In genomic region chr4:182447938-182448280, GRCh38 we compare ENCODE assay signal across 9 cellular contexts.
A peak's percentile ranks its signal among the peaks of the same experiment; 100 is the strongest.
DNase-seq lines count a peak whose midpoint lies in the region; ATAC-seq and TF ChIP-seq lines count a peak whose summit lies in the region.
"Had no signal": no experiment of that assay in that cellular context is flagged by ENCODE, and none has a peak within 500 bp of the region (broad histone marks: within the 10 kb centered on the region; RNA-seq: fewer than 3 reads in every experiment).

No MANE protein-coding gene starts in this region.

- H3K9me3 ChIP-seq in iPS-18c (ENCODE audit: control insufficient read depth, insufficient read depth, low read length), result no peaks in the 10 kb centered on the region
- no peaks in the 10 kb centered on the region for H3K9me3 ChIP-seq in smooth muscle cell (replicated peaks; ENCODE audit: low read depth)

- H3K36me3 Mint-ChIP-seq in HFFc6 (ENCODE audit: low read depth), result no peaks in the 10 kb centered on the region

- H3K27ac Mint-ChIP-seq in HFFc6, result peak overlapping the region; percentile 50

- H3K4me3 ChIP-seq in astrocyte of the cerebellum (ENCODE audit: low read depth, low read length), result peak overlapping the region; percentile 68
- peak overlapping the region; percentile 67 for H3K4me3 ChIP-seq in iPS-18c (ENCODE audit: insufficient read depth, low read depth, low read length)
- H3K4me3 ChIP-seq in smooth muscle cell, result peak overlapping the region; percentile 69

- TF ChIP-seq CTCF in HFFc6 (IDR thresholded peaks at IDR 0.05) (no peak), astrocyte of the cerebellum (IDR thresholded peaks at IDR 0.05; ENCODE audit: low read depth, low read length, missing control alignments) (no peak), smooth muscle cell (IDR thresholded peaks at IDR 0.05; ENCODE audit: borderline replicate concordance, insufficient read depth, poor library complexity, severe bottlenecking) (no peak)

- DNase-seq in HFFc6 (no peak), astrocyte of the cerebellum (ENCODE audit: low read depth) (no peak), smooth muscle cell (lab: John Stamatoyannopoulos, UW; ENCODE audit: unreplicated experiment) (no peak), SHP77 treated with DMSO at 0.1 percent for 48 hours (lab: John Stamatoyannopoulos, UW) (no peak)
- no peak for DNase-seq in activated CD8-positive, alpha-beta memory T cell treated with anti-CD3 and anti-CD28 coated beads, Interleukin-2, amount 50 U/mL, for 4 hours

- in situ Hi-C loops in astrocyte of the cerebellum (cut with HindIII; ENCODE audit: low sequenced_read_pairs), result no loop called here

- ATAC-seq in HG02763 (IDR thresholded peaks at IDR 0.05; ENCODE audit: unreplicated experiment), result no peak
- ATAC-seq in GM18868 (IDR thresholded peaks at IDR 0.05; ENCODE audit: unreplicated experiment), result no peak

- no peaks in the 10 kb centered on the region for H3K27me3 ChIP-seq in smooth muscle cell (ENCODE audit: low read depth)

- peak overlapping the region; percentile 67 for H3K9ac ChIP-seq in smooth muscle cell (ENCODE audit: low read depth)

- no peaks in the 10 kb centered on the region for H3F3A ChIP-seq in smooth muscle cell (ENCODE audit: low read depth)

- peaks cover 38% of the 10 kb centered on the region for H3K79me2 ChIP-seq in smooth muscle cell (ENCODE audit: low read depth)

- peak overlapping the region; percentile 44 for H2AFZ ChIP-seq in smooth muscle cell (ENCODE audit: low read depth)

- H3K4me3 Mint-ChIP-seq in HFFc6, result peak overlapping the region; percentile 97

- WGBS in smooth muscle cell (ENCODE audit: low lambda C conversion rate), result 2% methylated on average over 21 of the region's 22 CpGs

- H4K20me1 ChIP-seq in smooth muscle cell (ENCODE audit: low read depth), result peaks cover 34% of the 10 kb centered on the region

- H3K4me2 ChIP-seq in smooth muscle cell, result peak overlapping the region; percentile 97

- H3K9me3 Mint-ChIP-seq in HFFc6, result no peaks in the 10 kb centered on the region

- peak overlapping the region; percentile 63 for H3K27ac ChIP-seq in smooth muscle cell (ENCODE audit: low read depth)
- H3K27ac ChIP-seq: VCaP had no signal

- H3K4me1 Mint-ChIP-seq in HFFc6 (ENCODE audit: low read depth), result peaks cover 37% of the 10 kb centered on the region

- H3K27me3 Mint-ChIP-seq in HFFc6 (ENCODE audit: insufficient read depth), result peaks cover 2% of the 10 kb centered on the region

- H3K4me1 ChIP-seq in smooth muscle cell (ENCODE audit: low read depth), result peaks cover 28% of the 10 kb centered on the region

- no peaks in the 10 kb centered on the region for H3K36me3 ChIP-seq in smooth muscle cell (ENCODE audit: low read depth)
